ENCODE assay signal across 8 cellular contexts in the genomic region with DNA sequence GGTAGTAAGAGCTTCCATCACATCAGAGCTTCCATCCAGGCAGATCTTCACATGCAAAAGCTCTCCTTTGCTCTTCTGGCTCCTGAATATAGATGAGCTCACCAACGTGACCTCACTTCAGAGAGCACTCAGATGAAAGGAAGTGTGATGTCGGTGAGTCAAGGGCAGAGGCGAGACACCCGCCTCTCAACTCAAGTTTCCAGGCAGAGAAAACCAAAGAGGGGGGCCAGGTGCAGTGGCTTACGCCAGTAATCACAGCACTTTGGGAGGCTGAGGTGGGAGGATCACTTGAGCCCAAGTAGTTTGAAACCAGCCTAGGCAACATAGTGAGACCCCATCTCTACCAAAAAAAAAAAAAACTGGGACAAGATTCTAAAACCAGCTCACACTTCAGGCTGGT.
DNase-seq lines count a peak whose midpoint lies in the region; ATAC-seq and TF ChIP-seq lines count a peak whose summit lies in the region.

No MANE protein-coding gene starts in this region.

- H3K9me3 ChIP-seq in ascending aorta (peaks cover 0 to 2% of the 10 kb centered on the region in 2 donors), mucosa of rectum (ENCODE audit: control insufficient read depth in 2 of 2, low read length in 2 of 2) (no peaks in the 10 kb centered on the region)

- intact Hi-C loops in ascending aorta (cut with DNase I) = loop anchor here (5.0 kb wide), 1 partner anchor 127 kb away; a partner anchor contains a TSS

- H3K36me3 ChIP-seq in ascending aorta (no peaks in the 10 kb centered on the region), mucosa of rectum (ENCODE audit: control insufficient read depth in 2 of 2, insufficient read depth in 2 of 2, low read length in 2 of 2) (no peaks in the 10 kb centered on the region)

- H3K27me3 ChIP-seq in ascending aorta = no peaks in the 10 kb centered on the region
- no peaks in the 10 kb centered on the region for H3K27me3 ChIP-seq in mucosa of rectum (ENCODE audit: control insufficient read depth in 2 of 2, insufficient read depth in 2 of 2, low read length in 2 of 2)

- peaks cover 0 to 5% of the 10 kb centered on the region in 2 donors for H3K9me3 Mint-ChIP-seq in stimulated activated naive CD8-positive, alpha-beta T cell treated with anti-CD3 and anti-CD28 coated beads, Interleukin-15, amount 100 ng/mL, for 72 hours

- peak; percentile 41 for DNase-seq in COLO668 (lab: John Stamatoyannopoulos, UW; ENCODE audit: unreplicated experiment)
- peak in 4 of 5 donors; percentile 38 to 92 (median 46) for DNase-seq in T-helper 1 cell
- DNase-seq in ascending aorta (ENCODE audit: low spot score in 2 of 2) = peak in 1 of 2 donors; percentile 66
- peak; percentile 72 to 89 for DNase-seq in stimulated activated naive CD8-positive, alpha-beta T cell treated with anti-CD3 and anti-CD28 coated beads, Interleukin-15, amount 100 ng/mL, for 72 hours
- DNase-seq in hypothalamus (lab: John Stamatoyannopoulos, UW) = no peak
- no peak for DNase-seq in KBM-7

- H3K4me1 ChIP-seq in ascending aorta = peaks cover 0 to 9% of the 10 kb centered on the region in 2 donors
- peaks cover 6 to 15% of the 10 kb centered on the region in 2 donors for H3K4me1 ChIP-seq in mucosa of rectum (ENCODE audit: control insufficient read depth in 2 of 2, insufficient read depth in 2 of 2, low read length in 2 of 2)

- no peak overlapping the region for H3K9ac ChIP-seq in mucosa of rectum (ENCODE audit: low read depth in 1 of 2, low read length in 2 of 2)

- H3K4me3 ChIP-seq in ascending aorta (no peak overlapping the region), mucosa of rectum (ENCODE audit: low read length in 2 of 2) (peak overlapping the region in 1 of 2 donors; percentile 23)

- peak overlapping the region; percentile 12 to 44 for H3K27ac ChIP-seq in ascending aorta
- H3K27ac ChIP-seq in mucosa of rectum (ENCODE audit: low read depth in 2 of 2, low read length in 2 of 2) = peak overlapping the region; percentile 67 to 77

- peak; percentile 52 for ATAC-seq in HG02642 (IDR thresholded peaks at IDR 0.05; ENCODE audit: poor library complexity, unreplicated experiment)
- peak; percentile 92 for ATAC-seq in stimulated activated naive CD8-positive, alpha-beta T cell treated with anti-CD3 and anti-CD28 coated beads, Interleukin-15, amount 100 ng/mL, for 72 hours

- H3K4me1 Mint-ChIP-seq in stimulated activated naive CD8-positive, alpha-beta T cell treated with anti-CD3 and anti-CD28 coated beads, Interleukin-15, amount 100 ng/mL, for 72 hours = peaks cover 68% of the 10 kb centered on the region

- H3K27ac Mint-ChIP-seq in stimulated activated naive CD8-positive, alpha-beta T cell treated with anti-CD3 and anti-CD28 coated beads, Interleukin-15, amount 100 ng/mL, for 72 hours = peak overlapping the region; percentile 94 to 99

- H3K27me3 Mint-ChIP-seq in stimulated activated naive CD8-positive, alpha-beta T cell treated with anti-CD3 and anti-CD28 coated beads, Interleukin-15, amount 100 ng/mL, for 72 hours = no peaks in the 10 kb centered on the region

- H3K4me3 Mint-ChIP-seq in stimulated activated naive CD8-positive, alpha-beta T cell treated with anti-CD3 and anti-CD28 coated beads, Interleukin-15, amount 100 ng/mL, for 72 hours = peak overlapping the region; percentile 44 to 75

- in situ Hi-C loops in KBM-7 (cut with MboI; ENCODE audit: low pct_unique_long_range_greater_than_20kb, low sequenced_read_pairs) = no loop called here

- TF ChIP-seq CTCF in ascending aorta (IDR thresholded peaks at IDR 0.05) = no peak

Comparison
In these comparisons a context has a peak if more than half of its experiments do, and no peak if none do; other contexts are left out.
1. DNase-seq: peak in COLO668 (single experiment), T-helper 1 cell (4 of 5) and stimulated activated naive CD8-positive, alpha-beta T cell treated with anti-CD3 and anti-CD28 coated beads, Interleukin-15, amount 100 ng/mL, for 72 hours (2 of 2); none in hypothalamus (0 of 51) and KBM-7 (single experiment).